In the genomic region with DNA sequence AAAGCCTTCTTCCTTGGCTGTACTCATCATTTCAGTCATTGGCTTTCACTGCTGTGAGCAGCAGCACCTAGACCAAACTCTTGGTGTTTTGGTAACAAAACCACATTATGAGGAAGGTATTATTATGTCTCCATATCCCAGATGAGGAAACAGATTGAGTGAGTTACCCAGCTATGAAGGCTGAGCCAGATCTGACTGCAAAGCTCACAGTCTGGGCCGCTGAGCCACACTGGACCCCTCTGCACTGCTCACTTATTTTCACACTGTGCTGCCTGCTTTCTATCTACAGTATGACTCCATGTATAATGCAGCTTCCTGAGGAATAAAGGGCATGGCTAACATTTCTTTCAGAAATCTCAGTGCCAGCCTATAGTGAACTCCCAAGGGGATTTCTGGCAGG, we compare ENCODE assay signal across 18 cellular contexts. TPM values are rescaled to one million over a fixed set of nuclear protein-coding genes. Genes with fewer than 3 reads are reported as not detected.
DNase-seq lines count a peak whose midpoint lies in the region; ATAC-seq, FAIRE-seq and TF ChIP-seq lines count a peak whose summit lies in the region.
"Had no signal": no experiment of that assay in that cellular context is flagged by ENCODE, and none has a peak within 500 bp of the region (broad histone marks: within the 10 kb centered on the region; RNA-seq: fewer than 3 reads in every experiment).

No MANE protein-coding gene starts in this region.

- H3K27me3 ChIP-seq in CD4-positive, CD25-positive, alpha-beta regulatory T cell (ENCODE audit: control insufficient read depth, insufficient read depth, low read length) = no peaks in the 10 kb centered on the region
- H3K27me3 ChIP-seq in endodermal cell (ENCODE audit: control insufficient read depth, insufficient read depth, low read length, poor library complexity, severe bottlenecking) = no peaks in the 10 kb centered on the region
- H3K27me3 ChIP-seq: BLaER1 had no signal

- no peak for TF ChIP-seq CTCF in activated CD8-positive, alpha-beta T cell treated with anti-CD3 and anti-CD28 coated beads for 36 hours (IDR thresholded peaks at IDR 0.05)
- TF ChIP-seq CTCF in kidney (IDR thresholded peaks at IDR 0.05; ENCODE audit: borderline replicate concordance, extremely low read depth, insufficient read depth) (no peak), progenitor cell of endocrine pancreas (IDR thresholded peaks at IDR 0.05; ENCODE audit: unreplicated experiment) (no peak), endodermal cell (conservative IDR thresholded peaks at IDR 0.05) (no peak)

- POLR2A ChIA-PET in activated CD8-positive, alpha-beta T cell treated with anti-CD3 and anti-CD28 coated beads, Interleukin-2, amount 10 ng/mL, durations not matched to agents 7 days and 5 days (lab: Charles Lee) = no interaction called here
- POLR2A ChIA-PET in activated CD8-positive, alpha-beta T cell treated with anti-CD3 and anti-CD28 coated beads for 36 hours (lab: Charles Lee) = no interaction called here

- H3K9ac ChIP-seq in kidney (ENCODE audit: low read length in 2 of 2) (no peak overlapping the region), endodermal cell (ENCODE audit: extremely low read depth, low read length, poor library complexity, severe bottlenecking) (no peak overlapping the region)
- H3K9ac ChIP-seq: BLaER1 had no signal

- H3K27ac Mint-ChIP-seq in activated CD8-positive, alpha-beta T cell treated with anti-CD3 and anti-CD28 coated beads, Interleukin-2, amount 10 ng/mL, durations not matched to agents 7 days and 5 days = peak overlapping the region; percentile 51
- H3K27ac Mint-ChIP-seq in activated CD8-positive, alpha-beta T cell treated with anti-CD3 and anti-CD28 coated beads for 36 hours = no peak overlapping the region
- peak overlapping the region in 2 of 3 donors; percentile 9 to 20 for H3K27ac Mint-ChIP-seq in CD4-positive, CD25-positive, alpha-beta regulatory T cell
- H3K27ac Mint-ChIP-seq in progenitor cell of endocrine pancreas (peak overlapping the region; percentile 48), endodermal cell (no peak overlapping the region)

- no peaks in the 10 kb centered on the region for H3K4me1 ChIP-seq in CD4-positive, CD25-positive, alpha-beta regulatory T cell (ENCODE audit: control insufficient read depth, insufficient read depth, low read length, poor library complexity, severe bottlenecking)
- peaks cover 23 to 43% of the 10 kb centered on the region in 2 donors for H3K4me1 ChIP-seq in kidney (ENCODE audit: control insufficient read depth in 1 of 2, insufficient read depth in 1 of 2, low read depth in 1 of 2, low read length in 2 of 2)
- H3K4me1 ChIP-seq in endodermal cell (ENCODE audit: control insufficient read depth, insufficient read depth, low read length) = no peaks in the 10 kb centered on the region

- H3K27ac ChIP-seq in CD4-positive, CD25-positive, alpha-beta regulatory T cell (ENCODE audit: insufficient read depth, low read length, poor library complexity, severe bottlenecking) = no peak overlapping the region
- H3K27ac ChIP-seq in kidney (ENCODE audit: low read depth in 2 of 2, low read length in 2 of 2) (peak overlapping the region; percentile 5 to 40), endodermal cell (ENCODE audit: low read depth, low read length) (no peak overlapping the region)
- H3K27ac ChIP-seq: BLaER1 had no signal

- H3K4me3 Mint-ChIP-seq in activated CD8-positive, alpha-beta T cell treated with anti-CD3 and anti-CD28 coated beads, Interleukin-2, amount 10 ng/mL, durations not matched to agents 7 days and 5 days = no peak overlapping the region
- H3K4me3 Mint-ChIP-seq in activated CD8-positive, alpha-beta T cell treated with anti-CD3 and anti-CD28 coated beads for 36 hours = no peak overlapping the region
- H3K4me3 Mint-ChIP-seq in CD4-positive, CD25-positive, alpha-beta regulatory T cell = no peak overlapping the region
- H3K4me3 Mint-ChIP-seq in progenitor cell of endocrine pancreas (ENCODE audit: low read depth) (no peak overlapping the region), endodermal cell (no peak overlapping the region)

- no peak for ATAC-seq in activated CD8-positive, alpha-beta T cell treated with anti-CD3 and anti-CD28 coated beads, Interleukin-2, amount 10 ng/mL, durations not matched to agents 7 days and 5 days
- ATAC-seq in activated CD8-positive, alpha-beta T cell treated with anti-CD3 and anti-CD28 coated beads for 36 hours = no peak
- ATAC-seq in CD4-positive, CD25-positive, alpha-beta regulatory T cell (ENCODE audit: low read depth in 2 of 2) = no peak
- ATAC-seq: HCT116, K562 had no signal

- peaks cover 10% of the 10 kb centered on the region for H3K36me3 Mint-ChIP-seq in activated CD8-positive, alpha-beta T cell treated with anti-CD3 and anti-CD28 coated beads, Interleukin-2, amount 10 ng/mL, durations not matched to agents 7 days and 5 days (ENCODE audit: low read depth)
- peaks cover 5% of the 10 kb centered on the region for H3K36me3 Mint-ChIP-seq in activated CD8-positive, alpha-beta T cell treated with anti-CD3 and anti-CD28 coated beads for 36 hours (ENCODE audit: low read depth)
- peaks cover 25% of the 10 kb centered on the region for H3K36me3 Mint-ChIP-seq in CD4-positive, CD25-positive, alpha-beta regulatory T cell
- H3K36me3 Mint-ChIP-seq in progenitor cell of endocrine pancreas (ENCODE audit: insufficient read depth) = peaks cover 6% of the 10 kb centered on the region
- no peaks in the 10 kb centered on the region for H3K36me3 Mint-ChIP-seq in endodermal cell (ENCODE audit: low read depth)

- 96 to 100% methylated on average over 1 of the region's 1 CpG for WGBS in endodermal cell (ENCODE audit: insufficient coverage in 1 of 2, insufficient read length in 1 of 2), 2 experiments

- H3K4me3 ChIP-seq in CD4-positive, CD25-positive, alpha-beta regulatory T cell (ENCODE audit: low read depth, low read length) = no peak overlapping the region
- no peak overlapping the region for H3K4me3 ChIP-seq in kidney (ENCODE audit: low read length in 2 of 2)
- H3K4me3 ChIP-seq in endodermal cell (ENCODE audit: low read length) = no peak overlapping the region
- H3K4me3 ChIP-seq: BLaER1, K562 had no signal

- peaks cover 14% of the 10 kb centered on the region for H3K9me3 Mint-ChIP-seq in activated CD8-positive, alpha-beta T cell treated with anti-CD3 and anti-CD28 coated beads, Interleukin-2, amount 10 ng/mL, durations not matched to agents 7 days and 5 days (ENCODE audit: insufficient read depth)
- peaks cover 11% of the 10 kb centered on the region for H3K9me3 Mint-ChIP-seq in activated CD8-positive, alpha-beta T cell treated with anti-CD3 and anti-CD28 coated beads for 36 hours
- H3K9me3 Mint-ChIP-seq in CD4-positive, CD25-positive, alpha-beta regulatory T cell = peaks cover 0 to 3% (median 0%) of the 10 kb centered on the region in 7 donors
- H3K9me3 Mint-ChIP-seq in progenitor cell of endocrine pancreas (ENCODE audit: low read depth) (peaks cover 13% of the 10 kb centered on the region), endodermal cell (peaks cover 21% of the 10 kb centered on the region)

- no peaks in the 10 kb centered on the region for H3K4me1 Mint-ChIP-seq in activated CD8-positive, alpha-beta T cell treated with anti-CD3 and anti-CD28 coated beads, Interleukin-2, amount 10 ng/mL, durations not matched to agents 7 days and 5 days (ENCODE audit: low read depth)
- no peaks in the 10 kb centered on the region for H3K4me1 Mint-ChIP-seq in activated CD8-positive, alpha-beta T cell treated with anti-CD3 and anti-CD28 coated beads for 36 hours (ENCODE audit: low read depth)
- H3K4me1 Mint-ChIP-seq in CD4-positive, CD25-positive, alpha-beta regulatory T cell = no peaks in the 10 kb centered on the region
- H3K4me1 Mint-ChIP-seq in progenitor cell of endocrine pancreas (ENCODE audit: low read depth) = peaks cover 5% of the 10 kb centered on the region
- no peaks in the 10 kb centered on the region for H3K4me1 Mint-ChIP-seq in endodermal cell

- peaks cover 4% of the 10 kb centered on the region in 2 experiments for H3K9me3 ChIP-seq in CD4-positive, CD25-positive, alpha-beta regulatory T cell (ENCODE audit: control insufficient read depth in 2 of 2, low read length in 2 of 2)
- no peaks in the 10 kb centered on the region for H3K9me3 ChIP-seq in kidney (ENCODE audit: control insufficient read depth in 1 of 2, low read length in 2 of 2)
- H3K9me3 ChIP-seq in endodermal cell (ENCODE audit: control insufficient read depth, low read length) = peaks cover 19% of the 10 kb centered on the region

- CTCF ChIA-PET in activated CD8-positive, alpha-beta T cell treated with anti-CD3 and anti-CD28 coated beads, Interleukin-2, amount 10 ng/mL, durations not matched to agents 7 days and 5 days (lab: Charles Lee) = no interaction called here
- CTCF ChIA-PET in activated CD8-positive, alpha-beta T cell treated with anti-CD3 and anti-CD28 coated beads for 36 hours (lab: Charles Lee) = interaction anchor here (0.8 to 1.5 kb wide), 2 partner anchors 9 to 327 kb away, joined by 3 to 5 read pairs; no protein-coding TSS in a partner anchor

- H3K36me3 ChIP-seq in CD4-positive, CD25-positive, alpha-beta regulatory T cell (ENCODE audit: control insufficient read depth, insufficient read depth, low read length) = no peaks in the 10 kb centered on the region
- H3K36me3 ChIP-seq in kidney (ENCODE audit: control insufficient read depth in 1 of 2, insufficient read depth in 2 of 2, low read length in 2 of 2) (peaks cover 0 to 8% of the 10 kb centered on the region in 2 donors), endodermal cell (ENCODE audit: control insufficient read depth, insufficient read depth, low read length) (no peaks in the 10 kb centered on the region)

- FAIRE-seq in kidney (lab: Jason Lieb, UNC) = no peak
- FAIRE-seq: A204.1, K562 had no signal

- DNase-seq in activated CD8-positive, alpha-beta T cell treated with anti-CD3 and anti-CD28 coated beads, Interleukin-2, amount 10 ng/mL, durations not matched to agents 7 days and 5 days = no peak
- no peak for DNase-seq in activated CD8-positive, alpha-beta T cell treated with anti-CD3 and anti-CD28 coated beads for 36 hours
- DNase-seq in CD4-positive, CD25-positive, alpha-beta regulatory T cell = no peak
- DNase-seq in kidney (no peak), progenitor cell of endocrine pancreas (ENCODE audit: low spot score, unreplicated experiment) (no peak), endodermal cell (no peak), dermis blood vessel endothelial cell (no peak)
- no peak for DNase-seq in activated effector memory CD4-positive, alpha-beta T cell treated with anti-CD3 and anti-CD28 coated beads, Interleukin-2, amount 50 U/mL, for 16 hours
- DNase-seq: DMS79, GOT3, NCI-H1417, NCI-H187 treated with DMSO at 0.1 percent for 48 hours, NCI-H226, NCI-H524 had no signal

- no peaks in the 10 kb centered on the region for H3K27me3 Mint-ChIP-seq in activated CD8-positive, alpha-beta T cell treated with anti-CD3 and anti-CD28 coated beads, Interleukin-2, amount 10 ng/mL, durations not matched to agents 7 days and 5 days (ENCODE audit: low read depth)
- H3K27me3 Mint-ChIP-seq in activated CD8-positive, alpha-beta T cell treated with anti-CD3 and anti-CD28 coated beads for 36 hours = no peaks in the 10 kb centered on the region
- H3K27me3 Mint-ChIP-seq in CD4-positive, CD25-positive, alpha-beta regulatory T cell = no peaks in the 10 kb centered on the region
- H3K27me3 Mint-ChIP-seq in progenitor cell of endocrine pancreas (no peaks in the 10 kb centered on the region), endodermal cell (ENCODE audit: insufficient read depth) (no peaks in the 10 kb centered on the region)

- intact Hi-C loops in activated CD8-positive, alpha-beta T cell treated with anti-CD3 and anti-CD28 coated beads for 36 hours (cut with micrococcal nuclease) = no loop called here
- intact Hi-C loops in kidney (cut with DNase I) = no loop called here

RNA-seq across cellular contexts. Expression of gene CRYL1, which starts 24.5 kb away (rescaled TPM):
- 10 to 100 TPM; 11.5 to 13.2 TPM for total RNA-seq in activated CD8-positive, alpha-beta T cell treated with anti-CD3 and anti-CD28 coated beads, Interleukin-2, amount 10 ng/mL, durations not matched to agents 7 days and 5 days
- 1 to 10 TPM; 8.5 to 9.4 TPM for total RNA-seq in activated CD8-positive, alpha-beta T cell treated with anti-CD3 and anti-CD28 coated beads for 36 hours
- 16.2 TPM for total RNA-seq in CD4-positive, CD25-positive, alpha-beta regulatory T cell
- polyA plus RNA-seq in CD4-positive, CD25-positive, alpha-beta regulatory T cell = 10 to 100 TPM; 45.8 to 55.0 (median 53.7) TPM
- 130 TPM for total RNA-seq in kidney
- polyA plus RNA-seq in kidney (ENCODE audit: insufficient read depth, low read depth, low replicate concordance) = 462 TPM
- total RNA-seq in progenitor cell of endocrine pancreas = 10.9 and 11.7 TPM in 2 replicates
- 1 to 10 TPM; 1.7 to 4.1 TPM for total RNA-seq in endodermal cell
- polyA plus RNA-seq in endodermal cell (2013, experiment 1 of 2) = 6.6 TPM
- polyA plus RNA-seq in endodermal cell (2013, experiment 2 of 2) = 4.6 TPM
- total RNA-seq in dermis blood vessel endothelial cell = 26.9 and 48.5 TPM in 2 replicates

Comparison
In these comparisons a context has a peak if more than half of its experiments do, and no peak if none do; other contexts are left out.
1. H3K27ac Mint-ChIP-seq: peak in activated CD8-positive, alpha-beta T cell treated with anti-CD3 and anti-CD28 coated beads, Interleukin-2, amount 10 ng/mL, durations not matched to agents 7 days and 5 days (single experiment), CD4-positive, CD25-positive, alpha-beta regulatory T cell (2 of 3) and progenitor cell of endocrine pancreas (single experiment); none in activated CD8-positive, alpha-beta T cell treated with anti-CD3 and anti-CD28 coated beads for 36 hours (single experiment) and endodermal cell (single experiment).
2. H3K27ac ChIP-seq: peak in kidney (2 of 2); none in CD4-positive, CD25-positive, alpha-beta regulatory T cell (single experiment) and endodermal cell (single experiment).